13 cellular contexts compared by ENCODE assay signal in the genomic region with DNA sequence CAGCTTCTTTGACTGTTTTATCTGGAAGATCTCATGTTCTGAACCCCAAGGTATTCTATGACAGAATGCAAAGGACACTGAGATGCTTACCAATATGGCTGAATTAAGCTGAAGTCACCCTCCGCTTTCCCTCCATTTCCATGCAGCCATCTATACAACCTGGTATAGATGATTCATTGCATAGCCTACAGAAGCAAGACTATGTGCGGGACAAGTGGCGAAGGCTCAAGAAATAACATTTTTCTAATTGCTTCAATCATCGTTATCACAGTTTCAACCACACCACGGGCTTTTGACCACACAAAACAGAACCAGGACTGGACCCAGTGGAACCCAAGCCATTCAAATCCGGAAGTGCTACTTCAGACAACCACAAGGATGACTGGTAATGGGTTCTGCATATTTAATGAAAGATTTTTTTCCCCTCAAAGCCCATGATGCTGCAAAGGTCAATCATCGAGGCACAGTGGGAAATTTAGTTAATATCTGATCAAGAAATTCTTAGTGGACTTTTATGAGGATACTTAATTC.
"Had no signal": no experiment of that assay in that cellular context is flagged by ENCODE, and none has a peak within 500 bp of the region (broad histone marks: within the 10 kb centered on the region; RNA-seq: fewer than 3 reads in every experiment).

No MANE protein-coding gene starts in this region.

- H3K9me3 ChIP-seq: prostate gland, thoracic aorta had no signal

- H3K27me3 Mint-ChIP-seq: activated CD8-positive, alpha-beta memory T cell treated with anti-CD3 and anti-CD28 coated beads, Interleukin-2, amount 10 ng/mL, durations not matched to agents 7 days and 5 days had no signal

- H3K9me3 Mint-ChIP-seq: endodermal cell had no signal

- H3K4me3 ChIP-seq: prostate gland, skin epidermis, thoracic aorta had no signal

- H3K4me1 ChIP-seq: prostate gland had no signal

- H3K27ac ChIP-seq: prostate gland, skin epidermis, thoracic aorta had no signal

- H3K36me3 ChIP-seq: prostate gland had no signal

- H3K27ac Mint-ChIP-seq: activated CD8-positive, alpha-beta memory T cell treated with anti-CD3 and anti-CD28 coated beads, Interleukin-2, amount 10 ng/mL, durations not matched to agents 7 days and 5 days; endodermal cell had no signal

- H3K4me3 Mint-ChIP-seq: activated CD8-positive, alpha-beta memory T cell treated with anti-CD3 and anti-CD28 coated beads, Interleukin-2, amount 10 ng/mL, durations not matched to agents 7 days and 5 days; endodermal cell had no signal

- ATAC-seq: activated CD8-positive, alpha-beta memory T cell treated with anti-CD3 and anti-CD28 coated beads, Interleukin-2, amount 10 ng/mL, durations not matched to agents 7 days and 5 days; right cardiac atrium had no signal

- DNase-seq: activated CD4-positive, CD25-positive, alpha-beta regulatory T cell; activated CD8-positive, alpha-beta memory T cell treated with anti-CD3 and anti-CD28 coated beads, Interleukin-2, amount 10 ng/mL, durations not matched to agents 7 days and 5 days; activated gamma-delta T cell treated with Interleukin-2 at 50 U/mL for 16 hours; activated T-cell treated with anti-CD3 and anti-CD28 coated beads, Interleukin-2, amount 50 U/mL, for 48 hours; endodermal cell; head of caudate nucleus; kidney glomerular epithelial cell; right cardiac atrium; stimulated activated CD4-positive, alpha-beta T cell treated with anti-CD3 and anti-CD28 coated beads, Interleukin-15, amount 100 ng/mL, for 24 hours; stimulated activated CD4-positive, alpha-beta T cell treated with anti-CD3 and anti-CD28 coated beads, Interleukin-4, amount 100 ng/mL, for 1 hour had no signal
